Comparison of ENCODE assay signal across 21 cellular contexts in the genomic region with DNA sequence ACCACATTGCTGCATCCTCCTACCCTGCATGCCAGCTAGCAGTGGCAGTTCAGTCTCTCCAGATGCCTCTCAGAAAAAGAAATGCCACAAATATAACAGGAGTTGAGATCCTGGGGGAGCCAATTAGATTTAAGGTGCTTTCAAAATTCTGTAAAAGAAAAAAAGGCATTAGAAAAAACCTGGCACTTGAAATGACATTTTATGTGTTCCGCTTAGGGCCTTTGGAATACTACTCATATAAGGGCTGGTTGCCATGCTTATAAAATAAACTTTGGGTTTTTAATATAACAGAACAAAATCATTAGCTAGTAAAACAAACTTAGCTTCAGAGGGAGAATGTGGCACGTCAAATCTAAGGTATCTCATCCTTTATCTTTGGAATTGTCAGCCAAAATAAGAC.
"Had no signal": no experiment of that assay in that cellular context is flagged by ENCODE, and none has a peak within 500 bp of the region (broad histone marks: within the 10 kb centered on the region; RNA-seq: fewer than 3 reads in every experiment).

No MANE protein-coding gene starts in this region.

- H3K4me3 ChIP-seq: K562, SJCRH30 had no signal

- ATAC-seq: K562, Panc1, PC-3, Right ventricle myocardium inferior, SK-N-SH treated with all-trans-retinoic acid at 6 μM for 48 hours had no signal

- H3K4me1 ChIP-seq: SJCRH30 had no signal

- H3K27ac ChIP-seq: HL-60, KMS-11, SJCRH30 had no signal

- DNase-seq: Kasumi-1, MM.1S, NCI-H1092 treated with DMSO at 0.1 percent for 48 hours, NCI-H1436, NCI-H187 treated with DMSO at 0.1 percent for 48 hours, NCI-H2029 treated with DMSO at 0.1 percent for 48 hours, NCI-H226, NCI-H446, NCI-H510A, NCI-H524 treated with DMSO at 0.1 percent for 48 hours, NCI-H69, NCI-H774, PC-3, SHP77 treated with DMSO at 0.1 percent for 48 hours, SJCRH30 had no signal

- H3K27me3 ChIP-seq: SJCRH30 had no signal

- H3K9me3 ChIP-seq: SJCRH30 had no signal
